In the genomic region with DNA sequence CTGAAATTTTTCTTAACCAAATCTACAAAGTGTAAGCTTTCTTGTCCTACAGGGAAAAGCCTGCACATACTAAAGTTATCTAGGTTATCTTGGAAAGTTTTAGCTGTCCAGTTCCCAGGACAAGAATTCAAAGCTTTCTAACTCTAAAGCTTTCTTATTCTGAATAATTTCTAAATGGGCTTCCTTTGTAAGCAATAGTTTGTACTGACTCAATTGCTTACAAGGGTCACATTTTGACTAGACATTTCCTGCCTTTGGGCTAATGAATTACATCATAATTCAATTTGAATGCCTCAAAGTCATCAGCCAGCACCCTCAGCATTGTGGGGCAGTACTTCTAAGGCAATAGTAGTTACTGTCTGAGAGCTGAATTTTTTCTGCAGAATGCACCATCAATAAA, we compare ENCODE assay signal across 15 cellular contexts.
DNase-seq lines count a peak whose midpoint lies in the region; ATAC-seq and TF ChIP-seq lines count a peak whose summit lies in the region.
"Had no signal": no experiment of that assay in that cellular context is flagged by ENCODE, and none has a peak within 500 bp of the region (broad histone marks: within the 10 kb centered on the region; RNA-seq: fewer than 3 reads in every experiment).

No MANE protein-coding gene starts in this region.

- BruUV-seq in IMR-90 (replicated peaks; lab: Mats Ljungman, UMichigan): no TSS peak

- H3K27ac ChIP-seq in IMR-90 (ENCODE audit: insufficient read depth, low read length): no peak overlapping the region
- no peak overlapping the region for H3K27ac ChIP-seq in effector memory CD4-positive, alpha-beta T cell (ENCODE audit: insufficient read depth, low read length, poor library complexity, severe bottlenecking)

- H3K9me3 Mint-ChIP-seq in activated naive CD4-positive, alpha-beta T cell treated with anti-CD3 and anti-CD28 coated beads, Interleukin-2, amount 50 U/mL, for 72 hours: peaks cover 15 to 32% of the 10 kb centered on the region in 2 donors
- H3K9me3 Mint-ChIP-seq in activated naive CD4-positive, alpha-beta T cell treated with anti-CD3 and anti-CD28 coated beads, Interleukin-2, amount 10 ng/mL, durations not matched to agents 7 days and 5 days: peaks cover 11% of the 10 kb centered on the region
- peaks cover 17% of the 10 kb centered on the region for H3K9me3 Mint-ChIP-seq in stimulated activated naive CD8-positive, alpha-beta T cell treated with anti-CD3 and anti-CD28 coated beads, Interleukin-15, Interleukin-2, amounts not matched to agents 100 ng/mL and 50 ng/mL, for 24 hours

- no peak overlapping the region for H2AK9ac ChIP-seq in IMR-90 (replicated peaks; ENCODE audit: low read depth, low read length, poor library complexity)

- H4K8ac ChIP-seq in IMR-90 (ENCODE audit: low read depth in 2 of 2, low read length in 2 of 2): 0 out of 4 replicates have a peak overlapping the region, but pooled peaks have one; percentile 60 to 88

- H3K4me3 ChIP-seq in IMR-90 (ENCODE audit: insufficient read depth, low read depth, low read length): no peak overlapping the region
- no peak overlapping the region for H3K4me3 ChIP-seq in fibroblast of mammary gland (ENCODE audit: control insufficient read depth, low read depth, low read length)
- no peak overlapping the region for H3K4me3 ChIP-seq in effector memory CD4-positive, alpha-beta T cell (ENCODE audit: insufficient read depth, low read depth, low read length, poor library complexity, severe bottlenecking)

- no peaks in the 10 kb centered on the region for H3K36me3 ChIP-seq in IMR-90 (ENCODE audit: control insufficient read depth, insufficient read depth, low read length)
- H3K36me3 ChIP-seq in effector memory CD4-positive, alpha-beta T cell (ENCODE audit: control insufficient read depth, insufficient read depth, low read length): no peaks in the 10 kb centered on the region

- H2BK20ac ChIP-seq in IMR-90 (ENCODE audit: low read depth, low read length): peak overlapping the region; percentile 98

- H3K18ac ChIP-seq in IMR-90 (ENCODE audit: low read depth, low read length): peak overlapping the region; percentile 92; the same call in 1 of the 2 replicates

- no peak overlapping the region for H3K4me2 ChIP-seq in IMR-90 (ENCODE audit: low read depth, low read length)

- no peak for TF ChIP-seq CTCF in IMR-90 (conservative IDR thresholded peaks at IDR 0.05; ENCODE audit: low read depth, low read length)
- no peak for TF ChIP-seq CTCF in fibroblast of mammary gland (conservative IDR thresholded peaks at IDR 0.05; ENCODE audit: control insufficient read depth, insufficient read depth, low read depth, low read length)

- peak; percentile 47 to 63 for ATAC-seq in activated naive CD4-positive, alpha-beta T cell treated with anti-CD3 and anti-CD28 coated beads, Interleukin-2, amount 50 U/mL, for 72 hours
- no peak for ATAC-seq in IMR-90 (ENCODE audit: low read depth)
- ATAC-seq: esophagus mucosa, T-cell, WTC11 had no signal

- peak overlapping the region; percentile 95 for H2BK120ac ChIP-seq in IMR-90 (ENCODE audit: low read depth, low read length)

- H2BK5ac ChIP-seq in IMR-90 (ENCODE audit: low read depth, low read length, poor library complexity, severe bottlenecking): peak overlapping the region; percentile 38

- dilution Hi-C loops in IMR-90 (cut with HindIII; ENCODE audit: low sequenced_read_pairs, unreplicated experiment): no loop called here

- H2AFZ ChIP-seq in IMR-90 (replicated peaks; ENCODE audit: low read length, poor library complexity): no peak overlapping the region

- H3K4me1 ChIP-seq in IMR-90 (ENCODE audit: control insufficient read depth, insufficient read depth, low read length): peaks cover 14% of the 10 kb centered on the region
- H3K4me1 ChIP-seq in effector memory CD4-positive, alpha-beta T cell (ENCODE audit: control insufficient read depth, insufficient read depth, low read length, poor library complexity, severe bottlenecking): no peaks in the 10 kb centered on the region

- TF ChIP-seq POLR2A in IMR-90 (IDR thresholded peaks at IDR 0.05; ENCODE audit: low read depth, low read length): no peak

- no peak overlapping the region; the same call in 1 of the 2 replicates for H4K91ac ChIP-seq in IMR-90 (ENCODE audit: insufficient read depth, low read depth, low read length)

- intact Hi-C loops in IMR-90 (cut with micrococcal nuclease): loop anchor here (10.0 kb wide), 1 partner anchor 1925 kb away; a partner anchor contains a TSS

- H2BK15ac ChIP-seq in IMR-90 (ENCODE audit: low read depth, low read length): peak overlapping the region; percentile 90; the same call in 2 of the 3 replicates

- in situ Hi-C loops in IMR-90 (cut with MboI; ENCODE audit: low sequenced_read_pairs): no loop called here

- POLR2A ChIA-PET in IMR-90 (lab: Charles Lee; ENCODE audit: unreplicated experiment): no interaction called here

- CTCF ChIA-PET in activated naive CD4-positive, alpha-beta T cell treated with anti-CD3 and anti-CD28 coated beads, Interleukin-2, amount 10 ng/mL, durations not matched to agents 7 days and 5 days (lab: Charles Lee): interaction anchor here (1.0 to 1.6 kb wide), 2 partner anchors 12 to 24 kb away, joined by 3 to 6 read pairs; no protein-coding TSS in a partner anchor
- CTCF ChIA-PET in IMR-90 (lab: Yijun Ruan, JAX): no interaction called here

- peak overlapping the region in 1 of 2 donors; percentile 95 for H3K27ac Mint-ChIP-seq in activated naive CD4-positive, alpha-beta T cell treated with anti-CD3 and anti-CD28 coated beads, Interleukin-2, amount 50 U/mL, for 72 hours
- no peak overlapping the region for H3K27ac Mint-ChIP-seq in activated naive CD4-positive, alpha-beta T cell treated with anti-CD3 and anti-CD28 coated beads, Interleukin-2, amount 10 ng/mL, durations not matched to agents 7 days and 5 days
- peak overlapping the region; percentile 67 for H3K27ac Mint-ChIP-seq in stimulated activated naive CD8-positive, alpha-beta T cell treated with anti-CD3 and anti-CD28 coated beads, Interleukin-15, Interleukin-2, amounts not matched to agents 100 ng/mL and 50 ng/mL, for 24 hours
- H3K27ac Mint-ChIP-seq: T-cell, WTC11 had no signal

- DNase-seq in activated naive CD4-positive, alpha-beta T cell treated with anti-CD3 and anti-CD28 coated beads, Interleukin-2, amount 50 U/mL, for 72 hours (ENCODE audit: low spot score in 2 of 2): peak in 1 of 2 donors; percentile 26
- no peak for DNase-seq in activated naive CD4-positive, alpha-beta T cell treated with anti-CD3 and anti-CD28 coated beads, Interleukin-2, amount 10 ng/mL, durations not matched to agents 7 days and 5 days
- no peak for DNase-seq in IMR-90
- DNase-seq in fibroblast of mammary gland (ENCODE audit: low read depth): peak; percentile 69
- no peak for DNase-seq in DMS79 treated with DMSO at 0.1 percent for 48 hours (lab: John Stamatoyannopoulos, UW)
- DNase-seq in hypothalamus (lab: John Stamatoyannopoulos, UW): no peak
- DNase-seq in effector memory CD4-positive, alpha-beta T cell: no peak
- DNase-seq: Calu3, NCI-H1105, NCI-H2171 treated with DMSO at 0.1 percent for 48 hours, posterior cingulate gyrus, T-cell had no signal

- H3K27me3 ChIP-seq in IMR-90 (ENCODE audit: control insufficient read depth, insufficient read depth, low read length): no peaks in the 10 kb centered on the region
- no peaks in the 10 kb centered on the region for H3K27me3 ChIP-seq in effector memory CD4-positive, alpha-beta T cell (replicated peaks; ENCODE audit: control insufficient read depth, insufficient read depth, low read length, poor library complexity, severe bottlenecking)

- H3K4me1 Mint-ChIP-seq in activated naive CD4-positive, alpha-beta T cell treated with anti-CD3 and anti-CD28 coated beads, Interleukin-2, amount 10 ng/mL, durations not matched to agents 7 days and 5 days: no peaks in the 10 kb centered on the region
- peaks cover 64% of the 10 kb centered on the region for H3K4me1 Mint-ChIP-seq in stimulated activated naive CD8-positive, alpha-beta T cell treated with anti-CD3 and anti-CD28 coated beads, Interleukin-15, Interleukin-2, amounts not matched to agents 100 ng/mL and 50 ng/mL, for 24 hours (ENCODE audit: low read depth)
- H3K4me1 Mint-ChIP-seq: T-cell, WTC11 had no signal

- no peak overlapping the region for H2AK5ac ChIP-seq in IMR-90 (ENCODE audit: low read depth, low read length)

- H4K20me1 ChIP-seq in IMR-90 (ENCODE audit: insufficient read depth, low read length): no peaks in the 10 kb centered on the region

- peak overlapping the region; percentile 46; the same call in 1 of the 2 replicates for H4K5ac ChIP-seq in IMR-90 (ENCODE audit: low read depth, low read length)

- H3K4me3 Mint-ChIP-seq in activated naive CD4-positive, alpha-beta T cell treated with anti-CD3 and anti-CD28 coated beads, Interleukin-2, amount 10 ng/mL, durations not matched to agents 7 days and 5 days: no peak overlapping the region
- H3K4me3 Mint-ChIP-seq in stimulated activated naive CD8-positive, alpha-beta T cell treated with anti-CD3 and anti-CD28 coated beads, Interleukin-15, Interleukin-2, amounts not matched to agents 100 ng/mL and 50 ng/mL, for 24 hours: no peak overlapping the region
- H3K4me3 Mint-ChIP-seq: T-cell, WTC11 had no signal

- no peaks in the 10 kb centered on the region for H3K27me3 Mint-ChIP-seq in activated naive CD4-positive, alpha-beta T cell treated with anti-CD3 and anti-CD28 coated beads, Interleukin-2, amount 10 ng/mL, durations not matched to agents 7 days and 5 days
- H3K27me3 Mint-ChIP-seq in stimulated activated naive CD8-positive, alpha-beta T cell treated with anti-CD3 and anti-CD28 coated beads, Interleukin-15, Interleukin-2, amounts not matched to agents 100 ng/mL and 50 ng/mL, for 24 hours: no peaks in the 10 kb centered on the region
- H3K27me3 Mint-ChIP-seq: T-cell had no signal

- peak overlapping the region; percentile 46; the same call in 1 of the 2 replicates for H3K4ac ChIP-seq in IMR-90 (ENCODE audit: low read depth, low read length)

- no peaks in the 10 kb centered on the region for H3K79me1 ChIP-seq in IMR-90 (ENCODE audit: low read depth in 1 of 2, low read length in 2 of 2)

- peaks cover 4% of the 10 kb centered on the region for H3K9me1 ChIP-seq in IMR-90 (ENCODE audit: insufficient read depth, low read length)

- 0 out of 2 replicates have a peak overlapping the region, but pooled peaks have one; percentile 7 for H3K56ac ChIP-seq in IMR-90 (ENCODE audit: extremely low read depth, insufficient read depth, low read length)

- TF ChIP-seq RAD21 in IMR-90 (IDR thresholded peaks at IDR 0.05; ENCODE audit: low read length): no peak

- 0 out of 2 replicates have a peak overlapping the region, but pooled peaks have one; percentile 91 for H3K14ac ChIP-seq in IMR-90 (replicated peaks; ENCODE audit: low read depth, low read length)

- H3K9ac ChIP-seq in IMR-90 (ENCODE audit: low read depth, low read length): no peak overlapping the region

- H3K36me3 Mint-ChIP-seq in activated naive CD4-positive, alpha-beta T cell treated with anti-CD3 and anti-CD28 coated beads, Interleukin-2, amount 50 U/mL, for 72 hours: peaks cover 24 to 46% of the 10 kb centered on the region in 2 donors
- H3K36me3 Mint-ChIP-seq in activated naive CD4-positive, alpha-beta T cell treated with anti-CD3 and anti-CD28 coated beads, Interleukin-2, amount 10 ng/mL, durations not matched to agents 7 days and 5 days: peaks cover 8% of the 10 kb centered on the region
- H3K36me3 Mint-ChIP-seq in stimulated activated naive CD8-positive, alpha-beta T cell treated with anti-CD3 and anti-CD28 coated beads, Interleukin-15, Interleukin-2, amounts not matched to agents 100 ng/mL and 50 ng/mL, for 24 hours (ENCODE audit: low read depth): peaks cover 23% of the 10 kb centered on the region

- no peak overlapping the region for H3K23ac ChIP-seq in IMR-90 (ENCODE audit: low read depth, low read length)

- no peaks in the 10 kb centered on the region for H3K9me3 ChIP-seq in IMR-90 (ENCODE audit: control insufficient read depth, insufficient read depth, low read length)
- H3K9me3 ChIP-seq in effector memory CD4-positive, alpha-beta T cell (ENCODE audit: control insufficient read depth, low read length): no peaks in the 10 kb centered on the region
